8 cellular contexts compared by ENCODE assay signal in the genomic region with DNA sequence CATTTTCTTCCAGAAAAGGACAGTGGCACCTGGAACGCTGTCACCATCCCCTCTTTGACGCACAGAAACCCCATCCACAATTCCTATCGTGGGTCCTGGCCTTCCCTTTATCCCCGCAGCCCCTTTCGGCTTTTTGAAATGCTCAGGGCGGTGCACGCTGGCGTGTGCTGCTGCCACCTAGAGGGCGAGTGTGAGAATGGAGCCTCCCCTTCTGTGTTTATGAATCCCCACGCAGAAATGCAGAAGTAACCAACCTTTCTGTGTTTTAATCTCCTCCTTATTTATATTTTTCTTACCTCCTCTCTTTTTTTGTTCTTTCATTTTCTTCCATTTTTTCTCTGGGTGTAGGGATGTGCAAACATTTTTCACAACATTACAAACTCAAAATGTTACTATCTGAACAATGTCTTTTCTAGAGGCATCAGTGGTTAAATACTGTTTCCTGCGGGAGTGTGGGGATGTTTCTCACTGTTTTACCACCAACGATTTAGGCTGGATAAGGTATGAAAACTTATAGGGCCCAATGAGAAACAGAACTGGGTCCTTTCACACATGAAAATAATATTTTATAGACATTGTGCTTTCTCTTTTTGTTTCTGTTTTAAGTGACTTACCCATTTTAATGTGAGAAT. TPM values are rescaled to one million over a fixed set of nuclear protein-coding genes. Genes with fewer than 3 reads are reported as not detected.
A peak's percentile ranks its signal among the peaks of the same experiment; 100 is the strongest.
DNase-seq lines count a peak whose midpoint lies in the region; ATAC-seq and TF ChIP-seq lines count a peak whose summit lies in the region.

No MANE protein-coding gene starts in this region.

- peak; percentile 80 to 88 for TF ChIP-seq RAD21 in liver (IDR thresholded peaks at IDR 0.05)

- no peaks in the 10 kb centered on the region for H3K9me3 ChIP-seq in liver (ENCODE audit: control insufficient read depth in 4 of 4, low read length in 3 of 4)

- peak overlapping the region in 1 of 2 donors; percentile 65 for H3K9ac ChIP-seq in liver (ENCODE audit: low read depth in 1 of 2, low read length in 2 of 2)

- H3K27ac ChIP-seq in VCaP (no peak overlapping the region), liver (ENCODE audit: low read depth in 1 of 2, low read length in 2 of 2) (no peak overlapping the region)

- peak; percentile 54 for DNase-seq in activated gamma-delta T cell treated with Interleukin-2 at 50 U/mL for 16 hours
- no peak for DNase-seq in activated gamma-delta T cell (lab: John Stamatoyannopoulos, UW)
- DNase-seq in NB4 (ENCODE audit: low read depth) = peak; percentile 66
- peak; percentile 26 for DNase-seq in central memory CD4-positive, alpha-beta T cell
- peak; percentile 23 to 29 (median 26) for DNase-seq in stimulated activated CD4-positive, alpha-beta T cell treated with anti-CD3 and anti-CD28 coated beads, TNF-alpha, amount 100 ng/mL, for 4 hours (ENCODE audit: low read depth in 3 of 3)

- no peak for TF ChIP-seq POLR2A in NB4 (IDR thresholded peaks at IDR 0.05; ENCODE audit: extremely low read depth, insufficient read length)

- WGBS in liver = 5% methylated on average over 12 of the region's 12 CpGs

- peaks cover 0 to 4% (median 0%) of the 10 kb centered on the region in 4 donors for H3K4me1 ChIP-seq in liver (ENCODE audit: control insufficient read depth in 4 of 4, insufficient read depth in 4 of 4, low read length in 3 of 4)

- no peaks in the 10 kb centered on the region for H3K27me3 ChIP-seq in liver (ENCODE audit: control insufficient read depth in 4 of 4, insufficient read depth in 4 of 4, low read length in 3 of 4)

- peak; percentile 75 for TF ChIP-seq CTCF in NB4 (IDR thresholded peaks at IDR 0.05; ENCODE audit: low read depth, low read length)
- TF ChIP-seq CTCF in VCaP (conservative IDR thresholded peaks at IDR 0.05) = peak; percentile 99
- TF ChIP-seq CTCF in liver (IDR thresholded peaks at IDR 0.05; ENCODE audit: low read depth, low read length, missing input control) = peak; percentile 89

- H3K36me3 ChIP-seq in liver (ENCODE audit: control insufficient read depth in 4 of 4, insufficient read depth in 3 of 4, low read depth in 1 of 4, low read length in 3 of 4) = peaks cover 0 to 1% (median 0%) of the 10 kb centered on the region in 4 donors

- peak; percentile 89 for ATAC-seq in HG02642 (IDR thresholded peaks at IDR 0.05; ENCODE audit: poor library complexity, unreplicated experiment)

- H3K4me3 ChIP-seq in NB4 (ENCODE audit: low read depth, low read length) = no peak overlapping the region
- H3K4me3 ChIP-seq in liver (ENCODE audit: low read depth in 1 of 3, low read length in 3 of 3) = peak overlapping the region in 2 of 3 donors; percentile 14 to 18

TF ChIP-seq in liver, 16 proteins besides CTCF, POLR2A, EP300 and RAD21:
- TF ChIP-seq HNF4A (conservative IDR thresholded peaks at IDR 0.05) (no peak), FOXA1 (IDR thresholded peaks at IDR 0.05) (no peak)
- TF ChIP-seq, protein P1, sequence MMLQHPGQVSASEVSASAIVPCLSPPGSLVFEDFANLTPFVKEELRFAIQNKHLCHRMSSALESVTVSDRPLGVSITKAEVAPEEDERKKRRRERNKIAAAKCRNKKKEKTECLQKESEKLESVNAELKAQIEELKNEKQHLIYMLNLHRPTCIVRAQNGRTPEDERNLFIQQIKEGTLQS (IDR thresholded peaks at IDR 0.05) = no peak

RNA-seq across cellular contexts. Expression of a gene that starts 50.0 kb away (rescaled TPM):
- 10 to 100 TPM in 1 of 2 donors, 1 to 10 TPM in 1; 7.5 to 11.1 TPM for total RNA-seq in liver
- polyA plus RNA-seq in liver = 10 to 100 TPM in 1 of 2 donors, 1 to 10 TPM in 1; 8.4 to 10.7 TPM
